In the genomic region with DNA sequence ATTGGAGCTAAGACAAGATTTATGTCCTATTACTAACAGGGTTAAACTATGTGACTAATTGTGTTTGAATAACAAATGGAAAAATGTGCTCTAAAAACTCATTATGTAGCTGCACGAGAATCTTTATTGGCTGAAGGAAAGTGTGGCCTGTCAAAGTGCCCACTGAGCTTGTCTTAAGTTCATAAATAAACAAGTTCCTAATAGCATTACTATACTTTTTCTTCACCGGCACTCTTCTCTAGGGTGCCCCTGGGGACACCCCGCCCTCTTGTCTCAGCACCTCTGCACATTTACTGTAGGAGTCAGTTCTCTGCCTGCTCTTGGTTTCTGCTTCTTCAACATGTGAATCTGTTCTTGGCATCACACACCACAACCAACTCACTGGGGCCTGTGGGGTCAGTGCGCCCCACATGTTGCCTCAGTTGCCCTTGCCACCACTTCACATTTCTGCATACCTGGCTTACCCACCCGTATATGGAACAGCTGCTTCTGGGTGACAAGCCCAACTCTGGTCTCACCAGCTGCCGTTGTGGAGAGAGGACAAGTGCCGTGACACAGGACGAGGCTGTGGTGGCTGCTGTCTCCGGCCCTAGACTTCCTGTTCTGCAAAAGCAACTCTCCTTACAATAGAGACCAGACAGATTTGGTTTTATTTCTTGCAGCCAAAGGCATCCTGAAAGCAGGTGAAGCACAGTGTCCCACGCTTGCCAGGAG, we compare ENCODE assay signal across 8 cellular contexts.
DNase-seq lines count a peak whose midpoint lies in the region; ATAC-seq lines count a peak whose summit lies in the region.

No MANE protein-coding gene starts in this region.

- H3K9me3 ChIP-seq in MG63: no peaks in the 10 kb centered on the region

- DNase-seq in KG1 (lab: John Stamatoyannopoulos, UW): peak; percentile 72
- DNase-seq in left lobe of liver (ENCODE audit: low spot score): peak; percentile 33
- DNase-seq in hypothalamus (lab: John Stamatoyannopoulos, UW): no peak
- DNase-seq in SW 1271 (lab: John Stamatoyannopoulos, UW): no peak
- DNase-seq in NCI-H1694 (lab: John Stamatoyannopoulos, UW): no peak
- DNase-seq in MG63: no peak

- H3K27me3 ChIP-seq in MG63: no peaks in the 10 kb centered on the region

- peaks cover 16% of the 10 kb centered on the region for H3K36me3 ChIP-seq in MG63

- H3K4me3 ChIP-seq in MG63: no peak overlapping the region

- ATAC-seq in GM18517 (IDR thresholded peaks at IDR 0.05; ENCODE audit: unreplicated experiment) (peak; percentile 48), GM21619 (IDR thresholded peaks at IDR 0.05; ENCODE audit: unreplicated experiment) (peak; percentile 49), left lobe of liver (no peak)

Comparison
In these comparisons a context has a peak if more than half of its experiments do, and no peak if none do; other contexts are left out.
1. DNase-seq: peak in KG1 (single experiment) and left lobe of liver (single experiment); none in hypothalamus (0 of 51), SW 1271 (0 of 2), NCI-H1694 (single experiment) and MG63 (single experiment).